ENCODE assay signal across 9 cellular contexts in the genomic region with DNA sequence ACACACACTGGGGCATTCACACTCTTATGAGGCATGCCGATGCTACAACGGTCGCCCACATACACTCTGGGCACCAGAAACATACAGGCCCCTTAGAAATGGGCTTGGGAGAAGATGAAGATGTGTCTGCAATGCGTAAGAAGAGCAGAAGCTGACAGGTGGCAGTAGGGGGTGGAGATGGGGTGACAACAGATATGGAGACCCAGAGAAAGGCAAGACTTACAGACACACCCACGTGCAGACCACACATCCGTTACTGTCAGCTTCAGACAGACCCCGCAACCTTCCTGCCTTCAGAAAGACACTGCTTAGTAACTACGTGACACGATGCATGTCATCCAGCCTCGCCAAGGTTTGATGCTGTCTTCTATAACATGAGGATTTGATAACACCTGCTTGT.
DNase-seq lines count a peak whose midpoint lies in the region; ATAC-seq and TF ChIP-seq lines count a peak whose summit lies in the region.
"Had no signal": no experiment of that assay in that cellular context is flagged by ENCODE, and none has a peak within 500 bp of the region (broad histone marks: within the 10 kb centered on the region; RNA-seq: fewer than 3 reads in every experiment).

No MANE protein-coding gene starts in this region.

- peaks cover 0 to 2% of the 10 kb centered on the region in 2 donors for H3K9me3 Mint-ChIP-seq in activated T-cell treated with anti-CD3 and anti-CD28 coated beads, Interleukin-2, amount 50 U/mL, for 72 hours
- no peaks in the 10 kb centered on the region for H3K9me3 Mint-ChIP-seq in stimulated activated memory B cell treated with anti-CD40 and anti-IgM and Interleukin-4, amounts not matched to agents 10 μg/mL and 1 μg/mL and 100 μg/mL, for 72 hours

- H3K4me1 ChIP-seq in body of pancreas: peaks cover 13% of the 10 kb centered on the region

- peak overlapping the region; percentile 54 for H3K27ac Mint-ChIP-seq in activated T-cell treated with anti-CD3 and anti-CD28 coated beads, Interleukin-2, amount 50 U/mL, for 72 hours
- peak overlapping the region; percentile 93 for H3K27ac Mint-ChIP-seq in stimulated activated memory B cell treated with anti-CD40 and anti-IgM and Interleukin-4, amounts not matched to agents 10 μg/mL and 1 μg/mL and 100 μg/mL, for 72 hours

- TF ChIP-seq CTCF in RWPE1 (conservative IDR thresholded peaks at IDR 0.05; ENCODE audit: low read depth) (no peak), body of pancreas (IDR thresholded peaks at IDR 0.05) (no peak)

- no peaks in the 10 kb centered on the region for H3K27me3 Mint-ChIP-seq in activated T-cell treated with anti-CD3 and anti-CD28 coated beads, Interleukin-2, amount 50 U/mL, for 72 hours (ENCODE audit: low read depth)
- no peaks in the 10 kb centered on the region for H3K27me3 Mint-ChIP-seq in stimulated activated memory B cell treated with anti-CD40 and anti-IgM and Interleukin-4, amounts not matched to agents 10 μg/mL and 1 μg/mL and 100 μg/mL, for 72 hours

- H3K27me3 ChIP-seq in body of pancreas: no peaks in the 10 kb centered on the region

- H3K9me3 ChIP-seq in body of pancreas: no peaks in the 10 kb centered on the region

- H3K36me3 ChIP-seq in body of pancreas (replicated peaks in 1 of 2; ENCODE audit: insufficient read depth in 1 of 2, low read depth in 2 of 2): no peaks in the 10 kb centered on the region

- CTCF ChIA-PET in RWPE1 (lab: Yijun Ruan, JAX): interaction anchor here (0.9 kb wide), 1 partner anchor 18 kb away, joined by 3 read pairs; no protein-coding TSS in a partner anchor

- POLR2A ChIA-PET in RWPE1 (lab: Yijun Ruan, JAX; ENCODE audit: low non-redundant PET): no interaction called here

- H3K27ac ChIP-seq in RWPE1 (peak overlapping the region; percentile 60), body of pancreas (peak overlapping the region in 1 of 4 donors; percentile 11)

- peak; percentile 70 to 71 for ATAC-seq in activated T-cell treated with anti-CD3 and anti-CD28 coated beads, Interleukin-2, amount 50 U/mL, for 72 hours (replicated peaks in 1 of 2)
- no peak for ATAC-seq in stimulated activated memory B cell treated with anti-CD40 and anti-IgM and Interleukin-4, amounts not matched to agents 10 μg/mL and 1 μg/mL and 100 μg/mL, for 72 hours
- no peak for ATAC-seq in body of pancreas
- no peak for ATAC-seq in GM21825 (IDR thresholded peaks at IDR 0.05; ENCODE audit: unreplicated experiment)

- DNase-seq in RWPE1 (ENCODE audit: low spot score) (no peak), mucosa of gallbladder (ENCODE audit: low spot score) (peak; percentile 39), NCI-H510A treated with DMSO at 0.1 percent for 48 hours (lab: John Stamatoyannopoulos, UW) (no peak), OCI-M2 (lab: John Stamatoyannopoulos, UW; ENCODE audit: unreplicated experiment) (no peak), body of pancreas (no peak)
- DNase-seq in activated T-cell treated with anti-CD3 and anti-CD28 coated beads, Interleukin-2, amount 50 U/mL, for 72 hours: peak; percentile 79 to 86
- DNase-seq: NCI-H187 treated with DMSO at 0.1 percent for 48 hours had no signal

- WGBS in body of pancreas, 2 donors: 75 to 80% methylated on average over 10 of the region's 10 CpGs

- H3K4me3 ChIP-seq in body of pancreas: no peak overlapping the region

- no peak for TF ChIP-seq POLR2A in body of pancreas (IDR thresholded peaks at IDR 0.05)

- peaks cover 94% of the 10 kb centered on the region for H3K4me1 Mint-ChIP-seq in activated T-cell treated with anti-CD3 and anti-CD28 coated beads, Interleukin-2, amount 50 U/mL, for 72 hours (ENCODE audit: low read depth)
- peaks cover 72% of the 10 kb centered on the region for H3K4me1 Mint-ChIP-seq in stimulated activated memory B cell treated with anti-CD40 and anti-IgM and Interleukin-4, amounts not matched to agents 10 μg/mL and 1 μg/mL and 100 μg/mL, for 72 hours

- peak overlapping the region; percentile 66 to 79 for H3K4me3 Mint-ChIP-seq in activated T-cell treated with anti-CD3 and anti-CD28 coated beads, Interleukin-2, amount 50 U/mL, for 72 hours
- no peak overlapping the region for H3K4me3 Mint-ChIP-seq in stimulated activated memory B cell treated with anti-CD40 and anti-IgM and Interleukin-4, amounts not matched to agents 10 μg/mL and 1 μg/mL and 100 μg/mL, for 72 hours

- intact Hi-C loops in body of pancreas (cut with DNase I): no loop called here

- H3K36me3 Mint-ChIP-seq in activated T-cell treated with anti-CD3 and anti-CD28 coated beads, Interleukin-2, amount 50 U/mL, for 72 hours (ENCODE audit: insufficient read depth in 2 of 2): peaks cover 4 to 9% of the 10 kb centered on the region in 2 donors
- no peaks in the 10 kb centered on the region for H3K36me3 Mint-ChIP-seq in stimulated activated memory B cell treated with anti-CD40 and anti-IgM and Interleukin-4, amounts not matched to agents 10 μg/mL and 1 μg/mL and 100 μg/mL, for 72 hours

Comparison
In these comparisons a context has a peak if more than half of its experiments do, and no peak if none do; other contexts are left out.
1. DNase-seq: peak in activated T-cell treated with anti-CD3 and anti-CD28 coated beads, Interleukin-2, amount 50 U/mL, for 72 hours (2 of 2) and mucosa of gallbladder (single experiment); none in RWPE1 (single experiment), NCI-H510A treated with DMSO at 0.1 percent for 48 hours (single experiment), OCI-M2 (single experiment) and body of pancreas (0 of 4).
2. ATAC-seq: peak in activated T-cell treated with anti-CD3 and anti-CD28 coated beads, Interleukin-2, amount 50 U/mL, for 72 hours (2 of 2); none in stimulated activated memory B cell treated with anti-CD40 and anti-IgM and Interleukin-4, amounts not matched to agents 10 μg/mL and 1 μg/mL and 100 μg/mL, for 72 hours (single experiment), body of pancreas (single experiment) and GM21825 (single experiment).